14 cellular contexts compared by ENCODE assay signal in genomic region chrX:45755719-45756118, GRCh38.
DNase-seq lines count a peak whose midpoint lies in the region; ATAC-seq and TF ChIP-seq lines count a peak whose summit lies in the region.
"Had no signal": no experiment of that assay in that cellular context is flagged by ENCODE, and none has a peak within 500 bp of the region (broad histone marks: within the 10 kb centered on the region; RNA-seq: fewer than 3 reads in every experiment).

No MANE protein-coding gene starts in this region.

- peaks cover 22% of the 10 kb centered on the region for H3K36me3 Mint-ChIP-seq in activated naive CD4-positive, alpha-beta T cell treated with anti-CD3 and anti-CD28 coated beads for 36 hours (ENCODE audit: low read depth)
- H3K36me3 Mint-ChIP-seq in activated naive CD4-positive, alpha-beta T cell treated with anti-CD3 and anti-CD28 coated beads, Interleukin-2, amount 10 ng/mL, durations not matched to agents 7 days and 5 days: peaks cover 28% of the 10 kb centered on the region
- H3K36me3 Mint-ChIP-seq in activated naive CD8-positive, alpha-beta T cell treated with anti-CD3 and anti-CD28 coated beads, Interleukin-2, amount 50 U/mL, for 24 hours (ENCODE audit: low read depth): peaks cover 43% of the 10 kb centered on the region

- H3K27me3 ChIP-seq in spleen (replicated peaks in 1 of 7) (no peaks in the 10 kb centered on the region), vagina (no peaks in the 10 kb centered on the region)

- H3K4me3 Mint-ChIP-seq in activated naive CD4-positive, alpha-beta T cell treated with anti-CD3 and anti-CD28 coated beads for 36 hours: no peak overlapping the region
- H3K4me3 Mint-ChIP-seq in activated naive CD4-positive, alpha-beta T cell treated with anti-CD3 and anti-CD28 coated beads, Interleukin-2, amount 10 ng/mL, durations not matched to agents 7 days and 5 days: no peak overlapping the region
- peak overlapping the region; percentile 48 for H3K4me3 Mint-ChIP-seq in activated naive CD8-positive, alpha-beta T cell treated with anti-CD3 and anti-CD28 coated beads, Interleukin-2, amount 50 U/mL, for 24 hours

- CTCF ChIA-PET in activated naive CD4-positive, alpha-beta T cell treated with anti-CD3 and anti-CD28 coated beads for 36 hours (lab: Charles Lee): interaction anchor here (0.8 to 1.1 kb wide), 2 partner anchors 10 to 16 kb away, joined by 3 to 4 read pairs; no protein-coding TSS in a partner anchor
- CTCF ChIA-PET in activated naive CD4-positive, alpha-beta T cell treated with anti-CD3 and anti-CD28 coated beads, Interleukin-2, amount 10 ng/mL, durations not matched to agents 7 days and 5 days (lab: Charles Lee): interaction anchor here (0.7 to 1.1 kb wide), 2 partner anchors 16 to 46 kb away, joined by 3 read pairs; no protein-coding TSS in a partner anchor

- DNase-seq in activated naive CD4-positive, alpha-beta T cell treated with anti-CD3 and anti-CD28 coated beads for 36 hours: no peak
- DNase-seq in activated naive CD4-positive, alpha-beta T cell treated with anti-CD3 and anti-CD28 coated beads, Interleukin-2, amount 10 ng/mL, durations not matched to agents 7 days and 5 days: no peak
- peak; percentile 34 for DNase-seq in LHCN-M2 (ENCODE audit: low read depth)
- DNase-seq in activated naive CD8-positive, alpha-beta T cell treated with anti-CD3 and anti-CD28 coated beads, Interleukin-2, amount 50 U/mL, for 24 hours: no peak
- DNase-seq in spleen: no peak
- DNase-seq in vagina (ENCODE audit: extremely low spot score in 2 of 2): no peak
- DNase-seq in stimulated activated CD8-positive, alpha-beta memory T cell treated with anti-CD3 and anti-CD28 coated beads, Interleukin-4, amount 100 ng/mL, for 48 hours: no peak
- DNase-seq: activated gamma-delta T cell; head of caudate nucleus; Kasumi-1; NCI-H1930; stimulated activated CD4-positive, alpha-beta T cell treated with anti-CD3 and anti-CD28 coated beads, Interleukin-2, amount 100 ng/mL, for 24 hours had no signal

- H3K27ac Mint-ChIP-seq in activated naive CD4-positive, alpha-beta T cell treated with anti-CD3 and anti-CD28 coated beads for 36 hours: peak overlapping the region; percentile 51
- no peak overlapping the region for H3K27ac Mint-ChIP-seq in activated naive CD4-positive, alpha-beta T cell treated with anti-CD3 and anti-CD28 coated beads, Interleukin-2, amount 10 ng/mL, durations not matched to agents 7 days and 5 days
- peak overlapping the region; percentile 86 for H3K27ac Mint-ChIP-seq in activated naive CD8-positive, alpha-beta T cell treated with anti-CD3 and anti-CD28 coated beads, Interleukin-2, amount 50 U/mL, for 24 hours

- no peaks in the 10 kb centered on the region for H3K27me3 Mint-ChIP-seq in activated naive CD4-positive, alpha-beta T cell treated with anti-CD3 and anti-CD28 coated beads for 36 hours (ENCODE audit: low read depth)
- no peaks in the 10 kb centered on the region for H3K27me3 Mint-ChIP-seq in activated naive CD4-positive, alpha-beta T cell treated with anti-CD3 and anti-CD28 coated beads, Interleukin-2, amount 10 ng/mL, durations not matched to agents 7 days and 5 days
- H3K27me3 Mint-ChIP-seq in activated naive CD8-positive, alpha-beta T cell treated with anti-CD3 and anti-CD28 coated beads, Interleukin-2, amount 50 U/mL, for 24 hours: no peaks in the 10 kb centered on the region

- H3K9me3 Mint-ChIP-seq in activated naive CD4-positive, alpha-beta T cell treated with anti-CD3 and anti-CD28 coated beads for 36 hours: no peaks in the 10 kb centered on the region
- no peaks in the 10 kb centered on the region for H3K9me3 Mint-ChIP-seq in activated naive CD4-positive, alpha-beta T cell treated with anti-CD3 and anti-CD28 coated beads, Interleukin-2, amount 10 ng/mL, durations not matched to agents 7 days and 5 days
- no peaks in the 10 kb centered on the region for H3K9me3 Mint-ChIP-seq in activated naive CD8-positive, alpha-beta T cell treated with anti-CD3 and anti-CD28 coated beads, Interleukin-2, amount 50 U/mL, for 24 hours

- H3K4me3 ChIP-seq in spleen (no peak overlapping the region), vagina (no peak overlapping the region)
- H3K4me3 ChIP-seq: GM12878 had no signal

- intact Hi-C loops in activated naive CD4-positive, alpha-beta T cell treated with anti-CD3 and anti-CD28 coated beads for 36 hours (cut with micrococcal nuclease): loop anchor here (5.0 kb wide), 1 partner anchor 563 kb away; no protein-coding TSS in a partner anchor
- intact Hi-C loops in spleen (cut with DNase I; ENCODE audit: low total_unique reads) (no loop called here), vagina (cut with DNase I) (no loop called here)

- peak overlapping the region in 5 of 8 donors; percentile 26 to 90 (median 87) for H3K27ac ChIP-seq in spleen
- H3K27ac ChIP-seq in vagina: no peak overlapping the region

- H3K9me3 ChIP-seq in spleen (no peaks in the 10 kb centered on the region), vagina (no peaks in the 10 kb centered on the region)

- TF ChIP-seq CTCF in spleen (IDR thresholded peaks at IDR 0.05 in 8 of 11, conservative IDR thresholded peaks at IDR 0.05 in 3 of 11) (no peak), vagina (IDR thresholded peaks at IDR 0.05) (no peak)

- no peaks in the 10 kb centered on the region for H3K36me3 ChIP-seq in spleen
- H3K36me3 ChIP-seq in vagina: no peaks in the 10 kb centered on the region

- ATAC-seq in activated naive CD8-positive, alpha-beta T cell treated with anti-CD3 and anti-CD28 coated beads, Interleukin-2, amount 50 U/mL, for 24 hours: no peak
- no peak for ATAC-seq in HG03139 (IDR thresholded peaks at IDR 0.05; ENCODE audit: unreplicated experiment)
- ATAC-seq: GM12878 had no signal

- TF ChIP-seq POLR2A in spleen (IDR thresholded peaks at IDR 0.05) (no peak), vagina (IDR thresholded peaks at IDR 0.05) (no peak)

- peaks cover 48% of the 10 kb centered on the region for H3K4me1 Mint-ChIP-seq in activated naive CD4-positive, alpha-beta T cell treated with anti-CD3 and anti-CD28 coated beads for 36 hours (ENCODE audit: low read depth)
- H3K4me1 Mint-ChIP-seq in activated naive CD4-positive, alpha-beta T cell treated with anti-CD3 and anti-CD28 coated beads, Interleukin-2, amount 10 ng/mL, durations not matched to agents 7 days and 5 days: peaks cover 54% of the 10 kb centered on the region
- peaks cover 54% of the 10 kb centered on the region for H3K4me1 Mint-ChIP-seq in activated naive CD8-positive, alpha-beta T cell treated with anti-CD3 and anti-CD28 coated beads, Interleukin-2, amount 50 U/mL, for 24 hours

- WGBS in spleen, 5 donors: 45 to 75% (median 61%) methylated on average over 2 of the region's 2 CpGs

- peaks cover 28 to 93% (median 72%) of the 10 kb centered on the region in 6 donors for H3K4me1 ChIP-seq in spleen
- peaks cover 35% of the 10 kb centered on the region for H3K4me1 ChIP-seq in vagina
